In the genomic region with DNA sequence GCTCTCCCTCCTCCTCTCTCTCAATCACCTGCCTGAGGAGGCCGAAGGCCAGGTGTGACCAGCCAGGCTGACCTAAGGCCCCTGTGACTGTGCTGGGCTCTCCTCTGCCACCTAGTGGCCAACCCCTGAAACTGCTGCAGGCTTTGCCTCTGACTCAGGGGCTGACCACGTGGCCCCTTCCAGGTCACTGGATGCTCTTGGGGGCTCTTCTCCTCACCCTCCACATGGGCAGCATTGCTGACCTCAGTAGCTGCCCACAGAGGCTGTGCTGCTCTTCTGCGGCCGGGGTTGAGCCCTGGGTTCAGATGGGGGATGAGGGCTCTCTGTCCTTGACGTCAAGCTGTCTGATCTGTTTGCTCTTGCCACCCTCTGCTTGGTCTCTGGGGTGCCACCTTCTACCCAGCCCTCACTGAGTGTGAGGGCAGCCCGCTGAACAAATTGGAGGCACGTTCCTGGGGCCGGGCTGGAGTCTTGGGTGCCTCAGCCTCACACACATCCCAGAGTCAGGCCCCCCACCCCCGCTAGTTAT, we compare ENCODE assay signal across 9 cellular contexts.
A peak's percentile ranks its signal among the peaks of the same experiment; 100 is the strongest.
DNase-seq lines count a peak whose midpoint lies in the region; ATAC-seq and TF ChIP-seq lines count a peak whose summit lies in the region.
"Had no signal": no experiment of that assay in that cellular context is flagged by ENCODE, and none has a peak within 500 bp of the region (broad histone marks: within the 10 kb centered on the region; RNA-seq: fewer than 3 reads in every experiment).

No MANE protein-coding gene starts in this region.

- DNase-seq in Caco-2 (peak; percentile 53 to 64), NCI-H1417 (lab: John Stamatoyannopoulos, UW) (peak; percentile 6 to 65 (median 36)), esophagus muscularis mucosa (ENCODE audit: extremely low spot score) (peak; percentile 92), natural killer cell (peak; percentile 39), tibial nerve (ENCODE audit: low spot score in 2 of 2) (peak in 1 of 2 donors; percentile 65), foreskin melanocyte (no peak)
- peak; percentile 52 for DNase-seq in activated CD8-positive, alpha-beta T cell treated with anti-CD3 and anti-CD28 coated beads for 36 hours

- TF ChIP-seq EP300 in esophagus muscularis mucosa (IDR thresholded peaks at IDR 0.05) = no peak
- peak in 1 of 2 donors; percentile 32 for TF ChIP-seq EP300 in tibial nerve (IDR thresholded peaks at IDR 0.05)

- H3K36me3 ChIP-seq in Caco-2 (ENCODE audit: control insufficient read depth, insufficient read depth, low read length) (no peaks in the 10 kb centered on the region), esophagus muscularis mucosa (no peaks in the 10 kb centered on the region), tibial nerve (no peaks in the 10 kb centered on the region)

- H3K27ac Mint-ChIP-seq in Caco-2 (ENCODE audit: unreplicated experiment) = no peak overlapping the region
- H3K27ac Mint-ChIP-seq in activated CD8-positive, alpha-beta T cell treated with anti-CD3 and anti-CD28 coated beads for 36 hours = no peak overlapping the region
- H3K27ac Mint-ChIP-seq in natural killer cell = no peak overlapping the region

- TF ChIP-seq POLR2A in esophagus muscularis mucosa (IDR thresholded peaks at IDR 0.05; ENCODE audit: low read depth) (no peak), tibial nerve (IDR thresholded peaks at IDR 0.05) (no peak)

- H3K36me3 Mint-ChIP-seq in Caco-2 (ENCODE audit: insufficient read depth, unreplicated experiment) (no peaks in the 10 kb centered on the region), natural killer cell (no peaks in the 10 kb centered on the region)
- H3K36me3 Mint-ChIP-seq in activated CD8-positive, alpha-beta T cell treated with anti-CD3 and anti-CD28 coated beads for 36 hours (ENCODE audit: low read depth) = no peaks in the 10 kb centered on the region

- H3K4me1 Mint-ChIP-seq in Caco-2 (ENCODE audit: low read depth, unreplicated experiment) = no peaks in the 10 kb centered on the region
- no peaks in the 10 kb centered on the region for H3K4me1 Mint-ChIP-seq in activated CD8-positive, alpha-beta T cell treated with anti-CD3 and anti-CD28 coated beads for 36 hours (ENCODE audit: low read depth)
- H3K4me1 Mint-ChIP-seq in natural killer cell = no peaks in the 10 kb centered on the region

- no peaks in the 10 kb centered on the region for H3K27me3 Mint-ChIP-seq in Caco-2 (ENCODE audit: insufficient read depth, unreplicated experiment)
- peaks cover 9% of the 10 kb centered on the region for H3K27me3 Mint-ChIP-seq in activated CD8-positive, alpha-beta T cell treated with anti-CD3 and anti-CD28 coated beads for 36 hours
- H3K27me3 Mint-ChIP-seq in natural killer cell (ENCODE audit: low read depth in 2 of 2) = peaks cover 8 to 19% of the 10 kb centered on the region in 2 donors

- ATAC-seq in GM21529 (IDR thresholded peaks at IDR 0.05; ENCODE audit: unreplicated experiment) = peak; percentile 69
- peak; percentile 89 for ATAC-seq in activated CD8-positive, alpha-beta T cell treated with anti-CD3 and anti-CD28 coated beads for 36 hours
- ATAC-seq in natural killer cell = peak; percentile 73 to 91 (median 87)

- no TSS peak for BruUV-seq in Caco-2 (replicated peaks; lab: Mats Ljungman, UMichigan)

- H3K27me3 ChIP-seq in Caco-2 (replicated peaks; ENCODE audit: control insufficient read depth, insufficient read depth, low read length) = no peaks in the 10 kb centered on the region
- H3K27me3 ChIP-seq in esophagus muscularis mucosa = peaks cover 0 to 10% (median 0%) of the 10 kb centered on the region in 4 donors
- no peaks in the 10 kb centered on the region for H3K27me3 ChIP-seq in tibial nerve

- POLR2A ChIA-PET in Caco-2 (lab: Charles Lee) = no interaction called here
- POLR2A ChIA-PET in activated CD8-positive, alpha-beta T cell treated with anti-CD3 and anti-CD28 coated beads for 36 hours (lab: Charles Lee) = no interaction called here

- no peak overlapping the region for H3K4me3 Mint-ChIP-seq in Caco-2 (ENCODE audit: unreplicated experiment)
- no peak overlapping the region for H3K4me3 Mint-ChIP-seq in activated CD8-positive, alpha-beta T cell treated with anti-CD3 and anti-CD28 coated beads for 36 hours
- no peak overlapping the region for H3K4me3 Mint-ChIP-seq in natural killer cell

- peak; percentile 76 to 84 for TF ChIP-seq CTCF in Caco-2 (IDR thresholded peaks at IDR 0.05; ENCODE audit: insufficient read depth in 1 of 2, low read depth in 1 of 2, low read length in 1 of 2, severe bottlenecking in 1 of 2, unreplicated experiment in 1 of 2)
- peak; percentile 97 for TF ChIP-seq CTCF in activated CD8-positive, alpha-beta T cell treated with anti-CD3 and anti-CD28 coated beads for 36 hours (IDR thresholded peaks at IDR 0.05)
- TF ChIP-seq CTCF in esophagus muscularis mucosa (IDR thresholded peaks at IDR 0.05) = peak in 2 of 3 experiments; percentile 92 to 94
- TF ChIP-seq CTCF in natural killer cell (IDR thresholded peaks at IDR 0.05) = peak; percentile 97
- TF ChIP-seq CTCF in tibial nerve (IDR thresholded peaks at IDR 0.05) = peak; percentile 94 to 98 (median 94)

- H3K27ac ChIP-seq in esophagus muscularis mucosa (replicated peaks in 1 of 4) (no peak overlapping the region), tibial nerve (no peak overlapping the region)
- H3K27ac ChIP-seq: SK-N-MC had no signal

- no peaks in the 10 kb centered on the region for H3K9me3 Mint-ChIP-seq in Caco-2 (ENCODE audit: unreplicated experiment)
- H3K9me3 Mint-ChIP-seq in activated CD8-positive, alpha-beta T cell treated with anti-CD3 and anti-CD28 coated beads for 36 hours = peaks cover 7% of the 10 kb centered on the region
- H3K9me3 Mint-ChIP-seq in natural killer cell = peaks cover 2 to 3% of the 10 kb centered on the region in 2 donors

- no peaks in the 10 kb centered on the region for H3K9me3 ChIP-seq in Caco-2
- H3K9me3 ChIP-seq in esophagus muscularis mucosa = peaks cover 0 to 2% (median 0%) of the 10 kb centered on the region in 4 donors
- H3K9me3 ChIP-seq in tibial nerve = peaks cover 0 to 13% (median 2%) of the 10 kb centered on the region in 4 donors

- CTCF ChIA-PET in Caco-2 (lab: Charles Lee) = no interaction called here
- CTCF ChIA-PET in activated CD8-positive, alpha-beta T cell treated with anti-CD3 and anti-CD28 coated beads for 36 hours (lab: Charles Lee) = interaction anchor here (0.6 to 0.8 kb wide), 2 partner anchors 12 to 153 kb away, joined by 3 to 4 read pairs; no protein-coding TSS in a partner anchor

- no peak overlapping the region for H3K4me3 ChIP-seq in Caco-2 (ENCODE audit: low read depth, low read length)
- H3K4me3 ChIP-seq in esophagus muscularis mucosa = no peak overlapping the region
- H3K4me3 ChIP-seq in tibial nerve = no peak overlapping the region
- H3K4me3 ChIP-seq: SK-N-MC had no signal

- H3K4me1 ChIP-seq in Caco-2 (no peaks in the 10 kb centered on the region), esophagus muscularis mucosa (peaks cover 3 to 37% (median 30%) of the 10 kb centered on the region in 4 donors), tibial nerve (peaks cover 0 to 30% (median 5%) of the 10 kb centered on the region in 4 donors)

- intact Hi-C loops in Caco-2 (cut with micrococcal nuclease; ENCODE audit: unreplicated experiment) (no loop called here), esophagus muscularis mucosa (cut with DNase I) (no loop called here), natural killer cell (cut with micrococcal nuclease) (no loop called here)
- intact Hi-C loops in activated CD8-positive, alpha-beta T cell treated with anti-CD3 and anti-CD28 coated beads for 36 hours (cut with micrococcal nuclease) = no loop called here

- 76% methylated on average over 5 of the region's 9 CpGs for WGBS in esophagus muscularis mucosa
- WGBS in tibial nerve, 2 donors = 50 to 54% methylated on average over 9 of the region's 9 CpGs
